Comparison of ENCODE assay signal across 19 cellular contexts in the genomic region with DNA sequence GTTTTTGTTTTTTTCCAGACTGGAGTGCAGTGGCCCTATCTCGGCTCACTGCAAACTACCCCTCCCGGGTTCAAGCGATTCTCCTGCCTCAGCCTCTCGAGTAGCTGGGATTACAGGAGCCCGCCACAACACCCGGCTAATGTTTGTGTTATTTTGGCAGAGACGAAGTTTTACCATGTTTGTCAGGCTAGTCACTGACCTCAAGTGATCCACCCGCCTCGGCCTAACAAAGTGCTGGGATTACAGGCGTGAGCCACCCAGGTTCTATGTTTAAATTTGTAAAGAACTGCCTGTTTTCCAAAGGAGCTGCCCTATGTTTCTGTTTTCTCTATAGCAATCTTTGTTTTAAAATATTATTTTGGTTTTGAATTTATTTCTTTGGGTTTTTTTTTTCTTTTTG. TPM values are rescaled to one million over a fixed set of nuclear protein-coding genes. Genes with fewer than 3 reads are reported as not detected.
DNase-seq lines count a peak whose midpoint lies in the region; ATAC-seq and TF ChIP-seq lines count a peak whose summit lies in the region.
"Had no signal": no experiment of that assay in that cellular context is flagged by ENCODE, and none has a peak within 500 bp of the region (broad histone marks: within the 10 kb centered on the region; RNA-seq: fewer than 3 reads in every experiment).

No MANE protein-coding gene starts in this region.

- H3K4me1 ChIP-seq in ACC112 (ENCODE audit: control insufficient read depth, insufficient read depth, low read length, unreplicated experiment): no peaks in the 10 kb centered on the region
- H3K4me1 ChIP-seq in IMR-90 (ENCODE audit: control insufficient read depth, insufficient read depth, low read length): peaks cover 2% of the 10 kb centered on the region; the same call in 1 of the 2 replicates
- no peaks in the 10 kb centered on the region for H3K4me1 ChIP-seq in lower lobe of right lung
- H3K4me1 ChIP-seq: BLaER1 had no signal

- H2BK20ac ChIP-seq in IMR-90 (ENCODE audit: low read depth, low read length): no peak overlapping the region

- TF ChIP-seq CTCF in IMR-90 (conservative IDR thresholded peaks at IDR 0.05; ENCODE audit: low read depth, low read length) (no peak), brain microvascular endothelial cell (IDR thresholded peaks at IDR 0.05; ENCODE audit: low read depth, low read length, missing control alignments) (no peak), lower lobe of right lung (IDR thresholded peaks at IDR 0.05) (no peak)

- H3K9me1 ChIP-seq in IMR-90 (ENCODE audit: insufficient read depth, low read length): no peaks in the 10 kb centered on the region

- H3K4me3 ChIP-seq in ACC112 (ENCODE audit: low read depth, low read length): no peak overlapping the region
- H3K4me3 ChIP-seq in IMR-90 (ENCODE audit: insufficient read depth, low read depth, low read length): no peak overlapping the region
- no peak overlapping the region for H3K4me3 ChIP-seq in brain microvascular endothelial cell (ENCODE audit: low read depth, low read length)
- H3K4me3 ChIP-seq in lower lobe of right lung: no peak overlapping the region
- H3K4me3 ChIP-seq: BLaER1 had no signal

- in situ Hi-C loops in IMR-90 (cut with MboI; ENCODE audit: low sequenced_read_pairs) (no loop called here), brain microvascular endothelial cell (cut with HindIII; ENCODE audit: low pct_ligation_motif_present, low sequenced_read_pairs) (no loop called here)

- H3K79me1 ChIP-seq in IMR-90 (ENCODE audit: low read depth in 1 of 2, low read length in 2 of 2): no peaks in the 10 kb centered on the region

- BruUV-seq in IMR-90 (replicated peaks; lab: Mats Ljungman, UMichigan): no TSS peak

- H2AK5ac ChIP-seq in IMR-90 (ENCODE audit: low read depth, low read length): no peak overlapping the region

- no peak overlapping the region for H4K8ac ChIP-seq in IMR-90 (ENCODE audit: low read depth in 2 of 2, low read length in 2 of 2)

- no peak overlapping the region for H3K4me2 ChIP-seq in IMR-90 (ENCODE audit: low read depth, low read length)
- H3K4me2 ChIP-seq: BLaER1 had no signal

- no peak overlapping the region for H3K9ac ChIP-seq in IMR-90 (ENCODE audit: low read depth, low read length)
- H3K9ac ChIP-seq: BLaER1 had no signal

- no peak overlapping the region for H3K18ac ChIP-seq in IMR-90 (ENCODE audit: low read depth, low read length)

- CTCF ChIA-PET in IMR-90 (lab: Yijun Ruan, JAX): interaction anchor here (0.6 to 2.2 kb wide), 3 partner anchors 9 to 135 kb away, joined by 3 to 8 read pairs (median 4); no protein-coding TSS in a partner anchor

- H3K4ac ChIP-seq in IMR-90 (ENCODE audit: low read depth, low read length): no peak overlapping the region

- peaks cover 11% of the 10 kb centered on the region; the same call in 1 of the 2 replicates for H3K27me3 ChIP-seq in ACC112 (ENCODE audit: insufficient read depth, low read length)
- peaks cover 2% of the 10 kb centered on the region; the same call in 1 of the 2 replicates for H3K27me3 ChIP-seq in IMR-90 (ENCODE audit: control insufficient read depth, insufficient read depth, low read length)
- no peaks in the 10 kb centered on the region for H3K27me3 ChIP-seq in brain microvascular endothelial cell (replicated peaks)
- peaks cover 24% of the 10 kb centered on the region for H3K27me3 ChIP-seq in lower lobe of right lung (ENCODE audit: low read depth)
- H3K27me3 ChIP-seq: BLaER1 had no signal

- POLR2A ChIA-PET in IMR-90 (lab: Charles Lee; ENCODE audit: unreplicated experiment): no interaction called here

- H2BK5ac ChIP-seq in IMR-90 (ENCODE audit: low read depth, low read length, poor library complexity, severe bottlenecking): no peak overlapping the region

- no peak overlapping the region for H2BK15ac ChIP-seq in IMR-90 (ENCODE audit: low read depth, low read length)

- no peak overlapping the region for H4K91ac ChIP-seq in IMR-90 (ENCODE audit: insufficient read depth, low read depth, low read length)

- H3K14ac ChIP-seq in IMR-90 (replicated peaks; ENCODE audit: low read depth, low read length): no peak overlapping the region

- H4K20me1 ChIP-seq in IMR-90 (ENCODE audit: insufficient read depth, low read length): no peaks in the 10 kb centered on the region
- H4K20me1 ChIP-seq: BLaER1 had no signal

- H2AFZ ChIP-seq in ACC112 (ENCODE audit: low read length, unreplicated experiment) (peak overlapping the region; percentile 83), IMR-90 (replicated peaks; ENCODE audit: low read length, poor library complexity) (peak overlapping the region; percentile 18)

- no peak overlapping the region for H3K23ac ChIP-seq in IMR-90 (ENCODE audit: low read depth, low read length)

- no peak overlapping the region for H2BK120ac ChIP-seq in IMR-90 (ENCODE audit: low read depth, low read length)

- H4K5ac ChIP-seq in IMR-90 (ENCODE audit: low read depth, low read length): no peak overlapping the region

- dilution Hi-C loops in IMR-90 (cut with HindIII; ENCODE audit: low sequenced_read_pairs, unreplicated experiment): no loop called here

- TF ChIP-seq RAD21 in IMR-90 (IDR thresholded peaks at IDR 0.05; ENCODE audit: low read length): no peak

- intact Hi-C loops in IMR-90 (cut with micrococcal nuclease): no loop called here
- intact Hi-C loops in lower lobe of right lung (cut with DNase I): no loop called here

- no peaks in the 10 kb centered on the region for H3K79me2 ChIP-seq in ACC112 (ENCODE audit: control insufficient read depth, insufficient read depth, low read length, unreplicated experiment)

- H3K27ac ChIP-seq in ACC112 (ENCODE audit: low read depth, low read length) (no peak overlapping the region), IMR-90 (ENCODE audit: insufficient read depth, low read length) (no peak overlapping the region), brain microvascular endothelial cell (no peak overlapping the region), lower lobe of right lung (no peak overlapping the region)
- H3K27ac ChIP-seq: BLaER1 had no signal

- DNase-seq in IMR-90 (peak; percentile 79), brain microvascular endothelial cell (peak; percentile 41), iris pigment epithelial cell (ENCODE audit: low read depth) (peak; percentile 86), NCI-H774 (lab: John Stamatoyannopoulos, UW) (no peak), lower lobe of right lung (no peak)
- DNase-seq: 8988T; Calu3; CD8-positive, alpha-beta T cell; DMS79 treated with DMSO at 0.1 percent for 48 hours; NCI-H1694 treated with DMSO at 0.1 percent for 48 hours; NCI-H226; NCI-H524; PC-3; RPMI8226; SIG-M5 had no signal

- no CpG with 5 or more reads among the region's 10 CpGs for WGBS in IMR-90 (ENCODE audit: extremely low coverage in 2 of 2, insufficient read length in 1 of 2), 2 experiments

- H3K9me3 ChIP-seq in IMR-90 (ENCODE audit: control insufficient read depth, insufficient read depth, low read length): peaks cover 4% of the 10 kb centered on the region; the same call in 1 of the 2 replicates
- no peaks in the 10 kb centered on the region for H3K9me3 ChIP-seq in lower lobe of right lung

- H3K36me3 ChIP-seq in ACC112 (ENCODE audit: insufficient read depth, low read length) (no peaks in the 10 kb centered on the region), IMR-90 (ENCODE audit: control insufficient read depth, insufficient read depth, low read length) (no peaks in the 10 kb centered on the region), brain microvascular endothelial cell (replicated peaks) (no peaks in the 10 kb centered on the region), lower lobe of right lung (no peaks in the 10 kb centered on the region)
- H3K36me3 ChIP-seq: BLaER1 had no signal

- ATAC-seq in IMR-90 (ENCODE audit: low read depth) (peak; percentile 82), HG02870 (IDR thresholded peaks at IDR 0.05; ENCODE audit: unreplicated experiment) (no peak), HG03354 (IDR thresholded peaks at IDR 0.05; ENCODE audit: poor library complexity, severe bottlenecking, unreplicated experiment) (no peak), lower lobe of right lung (no peak)
- ATAC-seq: CD8-positive, alpha-beta T cell; PC-3 had no signal

- TF ChIP-seq POLR2A in IMR-90 (IDR thresholded peaks at IDR 0.05; ENCODE audit: low read depth, low read length): no peak

- no peak overlapping the region for H3K56ac ChIP-seq in IMR-90 (ENCODE audit: extremely low read depth, insufficient read depth, low read length)

- H2AK9ac ChIP-seq in IMR-90 (replicated peaks; ENCODE audit: low read depth, low read length, poor library complexity): no peak overlapping the region

TF ChIP-seq in IMR-90, 13 proteins besides CTCF, POLR2A, EP300 and RAD21:
- TF ChIP-seq BHLHE40 (IDR thresholded peaks at IDR 0.05; ENCODE audit: low read depth, low read length) (0 out of 2 replicates have a peak, but pooled peaks have one; percentile 36), MAFK (IDR thresholded peaks at IDR 0.05; ENCODE audit: low read depth, low read length) (no peak)
TF ChIP-seq in IMR-90: peak in this region for 1.

RNA-seq across cellular contexts. Expression of a gene that starts 13.8 kb away (rescaled TPM):
- 6.3 and 16.4 TPM in 2 replicates for total RNA-seq in IMR-90 (2012; rRNA removed)
- 6.2 and 8.1 TPM in 2 replicates for polyA plus RNA-seq in IMR-90 (2012; rRNA removed)
- polyA plus RNA-seq in IMR-90 (2012; cell fraction: cytosol; rRNA removed): 1.0 and 1.2 TPM in 2 replicates
- polyA plus RNA-seq in IMR-90 (2012; cell fraction: nucleus; rRNA removed; ENCODE audit: low replicate concordance): 0.32 and 2.2 TPM in 2 replicates
- 5.8 TPM for total RNA-seq in lower lobe of right lung

RNA-seq across cellular contexts. Expression of a gene that starts 39.4 kb away (rescaled TPM):
- total RNA-seq in IMR-90 (2012; rRNA removed): 20.8 and 31.5 TPM in 2 replicates
- 23.2 and 26.4 TPM in 2 replicates for polyA plus RNA-seq in IMR-90 (2012; rRNA removed)
- 26.5 and 36.1 TPM in 2 replicates for polyA plus RNA-seq in IMR-90 (2012; cell fraction: cytosol; rRNA removed)
- 20.3 and 39.8 TPM in 2 replicates for polyA plus RNA-seq in IMR-90 (2012; cell fraction: nucleus; rRNA removed; ENCODE audit: low replicate concordance)
- total RNA-seq in lower lobe of right lung: 4.8 TPM

Comparison
In these comparisons a context has a peak if more than half of its experiments do, and no peak if none do; other contexts are left out.
1. DNase-seq: peak in IMR-90 (single experiment), brain microvascular endothelial cell (single experiment) and iris pigment epithelial cell (single experiment); none in NCI-H774 (single experiment) and lower lobe of right lung (single experiment).